Comparison of ENCODE assay signal across 28 cellular contexts in genomic region chr2:124919296-124919695, GRCh38.
"Had no signal": no experiment of that assay in that cellular context is flagged by ENCODE, and none has a peak within 500 bp of the region (broad histone marks: within the 10 kb centered on the region; RNA-seq: fewer than 3 reads in every experiment).

No MANE protein-coding gene starts in this region.

- FAIRE-seq: endometrium, kidney had no signal

- H3K4me3 ChIP-seq: colonic mucosa, esophagus squamous epithelium, gastrocnemius medialis, hepatocyte, left lung, lower lobe of right lung, mucosa of descending colon had no signal

- H3K79me2 ChIP-seq: hepatocyte had no signal

- H2AFZ ChIP-seq: hepatocyte had no signal

- H3K36me3 ChIP-seq: colonic mucosa, esophagus squamous epithelium, gastrocnemius medialis, left lung, lower lobe of right lung had no signal

- H3K4me2 ChIP-seq: hepatocyte had no signal

- H3K27ac ChIP-seq: colonic mucosa, epithelial cell of prostate, esophagus squamous epithelium, gastrocnemius medialis, hepatocyte, left lung, lower lobe of right lung had no signal

- DNase-seq: colonic mucosa; cortex of kidney; effector CD8-positive, alpha-beta T cell; effector memory CD8-positive, alpha-beta T cell; endodermal cell; erythroblast; esophagus squamous epithelium; foreskin fibroblast; foreskin melanocyte; gastrocnemius medialis; glutamatergic neuron; head of caudate nucleus; hypothalamus; immature natural killer cell; islet precursor cell; kidney; left cardiac atrium; left lung; left ventricle myocardium superior; lower lobe of right lung; mesenchymal stem cell; mucosa of descending colon; naive B cell; naive thymus-derived CD8-positive, alpha-beta T cell had no signal

- ATAC-seq: effector memory CD8-positive, alpha-beta T cell; esophagus mucosa; gastrocnemius medialis; left cardiac atrium; left lung; left ventricle myocardium superior; lower lobe of right lung; mucosa of descending colon; naive thymus-derived CD8-positive, alpha-beta T cell had no signal

- H3K9me3 ChIP-seq: colonic mucosa, esophagus squamous epithelium, gastrocnemius medialis, left lung, lower lobe of right lung, mucosa of descending colon had no signal

- H3K4me1 ChIP-seq: colonic mucosa, esophagus squamous epithelium, gastrocnemius medialis, left lung, lower lobe of right lung had no signal

- H3K27me3 ChIP-seq: colonic mucosa, esophagus squamous epithelium, gastrocnemius medialis, hepatocyte, left lung had no signal
